In the genomic region with DNA sequence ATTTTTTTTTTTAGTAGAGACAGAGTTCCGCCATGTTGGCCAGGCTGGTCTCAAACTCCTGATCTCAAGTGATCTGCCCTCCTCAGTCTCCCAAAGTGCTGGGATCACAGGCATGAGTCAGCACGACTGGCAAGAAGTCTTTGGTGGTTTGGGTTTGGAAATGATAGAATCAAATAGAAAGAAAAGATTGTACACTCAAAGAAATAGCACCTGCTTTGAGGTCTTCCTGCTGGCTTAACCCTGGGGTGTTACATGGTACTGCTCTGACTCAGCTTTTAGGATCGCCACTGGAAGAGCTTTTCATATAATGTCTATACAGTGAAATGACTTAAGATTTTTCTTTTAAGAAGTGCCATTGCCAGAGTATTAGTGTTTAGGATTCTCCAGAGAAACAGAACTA, we compare ENCODE assay signal across 14 cellular contexts. TPM values are rescaled to one million over a fixed set of nuclear protein-coding genes. Genes with fewer than 3 reads are reported as not detected.
A peak's percentile ranks its signal among the peaks of the same experiment; 100 is the strongest.
DNase-seq lines count a peak whose midpoint lies in the region; ATAC-seq, FAIRE-seq and TF ChIP-seq lines count a peak whose summit lies in the region.
"Had no signal": no experiment of that assay in that cellular context is flagged by ENCODE, and none has a peak within 500 bp of the region (broad histone marks: within the 10 kb centered on the region; RNA-seq: fewer than 3 reads in every experiment).

No MANE protein-coding gene starts in this region.

- CTCF ChIA-PET in activated CD4-positive, alpha-beta T cell treated with anti-CD3 and anti-CD28 coated beads for 36 hours (lab: Charles Lee) = interaction anchor here (1.2 kb wide), 1 partner anchor 191 kb away, joined by 4 read pairs; no protein-coding TSS in a partner anchor

- H3K4me3 ChIP-seq in bronchial epithelial cell (ENCODE audit: low read depth, low read length) (no peak overlapping the region), testis (no peak overlapping the region)

- peak; percentile 10 for DNase-seq in activated CD4-positive, alpha-beta T cell treated with anti-CD3 and anti-CD28 coated beads for 36 hours
- no peak for DNase-seq in activated CD4-positive, alpha-beta T cell treated with anti-CD3 and anti-CD28 coated beads, Interleukin-2, amount 50 U/mL, for 1 hour
- DNase-seq in bronchial epithelial cell (ENCODE audit: low read depth) (peak; percentile 61), iris pigment epithelial cell (ENCODE audit: low read depth) (peak; percentile 86), substantia nigra (lab: John Stamatoyannopoulos, UW) (no peak), NCI-H226 (no peak), testis (no peak)
- DNase-seq: activated CD8-positive, alpha-beta memory T cell treated with anti-CD3 and anti-CD28 coated beads, Interleukin-2, amount 50 U/mL, for 4 hours; aorta; head of caudate nucleus; midbrain; NCI-H2227 treated with DMSO at 0.1 percent for 48 hours had no signal

- H3K4me3 Mint-ChIP-seq in activated CD4-positive, alpha-beta T cell treated with anti-CD3 and anti-CD28 coated beads for 36 hours = no peak overlapping the region

- peaks cover 8% of the 10 kb centered on the region for H3K4me1 Mint-ChIP-seq in activated CD4-positive, alpha-beta T cell treated with anti-CD3 and anti-CD28 coated beads for 36 hours

- H3K27ac Mint-ChIP-seq in activated CD4-positive, alpha-beta T cell treated with anti-CD3 and anti-CD28 coated beads for 36 hours = no peak overlapping the region

- peak overlapping the region; percentile 95 for H3K27ac ChIP-seq in substantia nigra (ENCODE audit: low read depth, low read length, poor library complexity, severe bottlenecking)
- peak overlapping the region in 1 of 2 donors; percentile 91 for H3K27ac ChIP-seq in testis
- H3K27ac ChIP-seq: 22Rv1 had no signal

- no peak for FAIRE-seq in bronchial epithelial cell (lab: Jason Lieb, UNC)

- H3K4me1 ChIP-seq in testis = peaks cover 13% of the 10 kb centered on the region

- TF ChIP-seq CTCF in bronchial epithelial cell (IDR thresholded peaks at IDR 0.05; ENCODE audit: insufficient read depth, low read length, severe bottlenecking) (no peak), testis (IDR thresholded peaks at IDR 0.05) (no peak)

- H3K9me3 Mint-ChIP-seq in activated CD4-positive, alpha-beta T cell treated with anti-CD3 and anti-CD28 coated beads for 36 hours (ENCODE audit: low read depth) = no peaks in the 10 kb centered on the region

- POLR2A ChIA-PET in activated CD4-positive, alpha-beta T cell treated with anti-CD3 and anti-CD28 coated beads for 36 hours (lab: Charles Lee) = no interaction called here

- intact Hi-C loops in activated CD4-positive, alpha-beta T cell treated with anti-CD3 and anti-CD28 coated beads for 36 hours (cut with DNase I, micrococcal nuclease) = no loop called here
- intact Hi-C loops in testis (cut with DNase I; ENCODE audit: low total_unique reads) = no loop called here

- 80 to 85% methylated on average over 3 of the region's 3 CpGs for WGBS in testis, 2 donors

- H3K27me3 ChIP-seq in bronchial epithelial cell (ENCODE audit: control insufficient read depth, insufficient read depth, low read length) = no peaks in the 10 kb centered on the region
- H3K27me3 ChIP-seq in testis = no peaks in the 10 kb centered on the region

- H3K27me3 Mint-ChIP-seq in activated CD4-positive, alpha-beta T cell treated with anti-CD3 and anti-CD28 coated beads for 36 hours = peaks cover 14% of the 10 kb centered on the region

- TF ChIP-seq POLR2A in testis (IDR thresholded peaks at IDR 0.05) = no peak

- ATAC-seq in activated CD4-positive, alpha-beta T cell treated with anti-CD3 and anti-CD28 coated beads for 36 hours = peak; percentile 65
- ATAC-seq in GM21576 (IDR thresholded peaks at IDR 0.05; ENCODE audit: unreplicated experiment) = no peak

- H3K36me3 Mint-ChIP-seq in activated CD4-positive, alpha-beta T cell treated with anti-CD3 and anti-CD28 coated beads for 36 hours (ENCODE audit: low read depth) = peaks cover 3% of the 10 kb centered on the region

- H3K9me3 ChIP-seq in testis = no peaks in the 10 kb centered on the region

- H3K36me3 ChIP-seq in bronchial epithelial cell (ENCODE audit: control insufficient read depth, insufficient read depth, low read length) = no peaks in the 10 kb centered on the region
- no peaks in the 10 kb centered on the region for H3K36me3 ChIP-seq in testis (ENCODE audit: low read depth, missing control alignments)

RNA-seq across cellular contexts. Expression of gene JAM3, which starts 50.2 kb away (rescaled TPM):
- total RNA-seq in activated CD4-positive, alpha-beta T cell treated with anti-CD3 and anti-CD28 coated beads for 36 hours = 10 to 100 TPM; 15.3 to 17.5 TPM
- total RNA-seq in bronchial epithelial cell = 0.26 and 1.6 TPM in 2 replicates
- total RNA-seq in testis = 100 to 1,000 TPM; 172 to 188 TPM
- 81.0 TPM for polyA plus RNA-seq in testis (ENCODE audit: insufficient read depth, low read depth, low replicate concordance)

Comparison
In these comparisons a context has a peak if more than half of its experiments do, and no peak if none do; other contexts are left out.
1. DNase-seq: peak in activated CD4-positive, alpha-beta T cell treated with anti-CD3 and anti-CD28 coated beads for 36 hours (single experiment), bronchial epithelial cell (single experiment) and iris pigment epithelial cell (single experiment); none in activated CD4-positive, alpha-beta T cell treated with anti-CD3 and anti-CD28 coated beads, Interleukin-2, amount 50 U/mL, for 1 hour (single experiment), substantia nigra (0 of 49), NCI-H226 (single experiment) and testis (single experiment).
2. RNA of gene JAM3, which starts 50.2 kb away (total RNA-seq): 172 to 188 TPM in testis; 15.3 to 17.5 TPM in activated CD4-positive, alpha-beta T cell treated with anti-CD3 and anti-CD28 coated beads for 36 hours and 0.26 to 1.6 TPM in bronchial epithelial cell; every median in the first group is over 4 times any median in the second.